Comparison of ENCODE assay signal across 16 cellular contexts in the genomic region with DNA sequence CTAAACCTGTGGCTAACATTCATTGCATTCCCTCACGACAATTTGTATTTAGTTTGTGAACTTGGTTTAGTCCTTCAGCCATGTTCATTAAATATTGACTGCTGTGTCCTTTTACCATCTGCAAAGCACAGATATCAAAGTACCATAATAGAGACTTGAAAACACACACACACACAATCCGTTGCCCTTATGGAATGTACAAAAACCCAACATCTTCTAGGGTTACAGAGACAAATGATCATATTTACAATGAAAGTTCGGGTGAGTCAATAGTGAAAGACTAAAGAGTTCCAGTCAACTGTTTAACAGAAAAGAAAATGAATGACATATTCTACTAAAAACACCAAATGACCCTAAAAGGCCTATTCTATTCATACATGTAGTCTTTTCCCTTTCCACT. TPM values are rescaled to one million over a fixed set of nuclear protein-coding genes. Genes with fewer than 3 reads are reported as not detected.
DNase-seq lines count a peak whose midpoint lies in the region; ATAC-seq and TF ChIP-seq lines count a peak whose summit lies in the region.
"Had no signal": no experiment of that assay in that cellular context is flagged by ENCODE, and none has a peak within 500 bp of the region (broad histone marks: within the 10 kb centered on the region; RNA-seq: fewer than 3 reads in every experiment).

No MANE protein-coding gene starts in this region.

- DNase-seq in HCEC 1CT (peak; percentile 13), NCI-H774 (lab: John Stamatoyannopoulos, UW) (peak; percentile 43), astrocyte of the spinal cord (ENCODE audit: low read depth, low spot score) (peak; percentile 58), kidney glomerular epithelial cell (lab: John Stamatoyannopoulos, UW) (peak; percentile 19), DMS53 treated with DMSO at 0.1 percent for 48 hours (lab: John Stamatoyannopoulos, UW; ENCODE audit: unreplicated experiment) (no peak), GM23248 (no peak), right lobe of liver (no peak)
- DNase-seq: DMS153, EL, HFFc6, NCI-H187, NCI-H526 treated with DMSO at 0.1 percent for 48 hours had no signal

- H3K9me3 ChIP-seq in GM23248 (ENCODE audit: low read depth) = no peaks in the 10 kb centered on the region
- no peaks in the 10 kb centered on the region for H3K9me3 ChIP-seq in right lobe of liver

- H3K9ac ChIP-seq in GM23248 = no peak overlapping the region

- no peaks in the 10 kb centered on the region for H3K79me2 ChIP-seq in GM23248 (ENCODE audit: insufficient read depth)

- 75 to 77% methylated on average over 3 of the region's 3 CpGs for WGBS in GM23248 (ENCODE audit: low coverage in 1 of 2, low lambda C conversion rate in 2 of 2, missing lambda C conversion rate in 2 of 2), 2 experiments
- 86% methylated on average over 3 of the region's 3 CpGs for WGBS in right lobe of liver (ENCODE audit: insufficient coverage, low coverage, low lambda C conversion rate, missing lambda C conversion rate)

- TF ChIP-seq POLR2A in right lobe of liver (IDR thresholded peaks at IDR 0.05) = no peak

- H3K4me1 ChIP-seq in GM23248 (ENCODE audit: insufficient read depth) (no peaks in the 10 kb centered on the region), right lobe of liver (no peaks in the 10 kb centered on the region)

- H2AFZ ChIP-seq in GM23248 = no peak overlapping the region

- no peaks in the 10 kb centered on the region for H3K9me2 ChIP-seq in GM23248 (ENCODE audit: insufficient read depth)

- H3K4me3 ChIP-seq in astrocyte of the spinal cord (ENCODE audit: low read depth, low read length) (no peak overlapping the region), GM23248 (no peak overlapping the region), right lobe of liver (no peak overlapping the region)

- in situ Hi-C loops in astrocyte of the spinal cord (cut with HindIII; ENCODE audit: low sequenced_read_pairs) = no loop called here
- in situ Hi-C loops in GM23248 (cut with MboI) = no loop called here

- intact Hi-C loops in right lobe of liver (cut with DNase I) = no loop called here

- no peaks in the 10 kb centered on the region for H3F3A ChIP-seq in GM23248 (ENCODE audit: insufficient read depth)

- no peaks in the 10 kb centered on the region for H3K36me3 ChIP-seq in GM23248 (ENCODE audit: low read depth)
- H3K36me3 ChIP-seq in right lobe of liver = no peaks in the 10 kb centered on the region

- H3K27ac ChIP-seq in GM23248 (no peak overlapping the region), right lobe of liver (no peak overlapping the region)

- no peak overlapping the region for H3K4me2 ChIP-seq in GM23248 (ENCODE audit: unreplicated experiment)

- no peak for ATAC-seq in right lobe of liver
- no peak for ATAC-seq in GM21381 (IDR thresholded peaks at IDR 0.05; ENCODE audit: unreplicated experiment)
- ATAC-seq: Panc1 had no signal

- H4K20me1 ChIP-seq in GM23248 (ENCODE audit: insufficient read depth) = no peaks in the 10 kb centered on the region

- H3K27me3 ChIP-seq in GM23248 (replicated peaks; ENCODE audit: insufficient read depth) (no peaks in the 10 kb centered on the region; the same call in 1 of the 2 replicates), right lobe of liver (no peaks in the 10 kb centered on the region)

- no peak for TF ChIP-seq CTCF in astrocyte of the spinal cord (IDR thresholded peaks at IDR 0.05; ENCODE audit: low read depth, low read length)
- TF ChIP-seq CTCF in right lobe of liver (IDR thresholded peaks at IDR 0.05) = no peak

RNA-seq across cellular contexts. Expression of gene TXK, which starts 50.8 kb away (rescaled TPM):
- not detected in 2 replicates for total RNA-seq in GM23248 (2014; rRNA removed; shearing (Covaris generic))
- polyA plus RNA-seq in GM23248 (2016; fragmentation: Nextera tagmentation; extraction: Ambion mirVana) = not detected in 2 replicates
- 1 to 10 TPM in 5 of 6 experiments, under 1 TPM in 1; 0.62 to 2.5 (median 1.5) TPM for total RNA-seq in right lobe of liver
- total RNA-seq: H1, HFFc6, SK-MEL-5 had no signal
- polyA plus RNA-seq: H1 had no signal

Comparison
In these comparisons a context has a peak if more than half of its experiments do, and no peak if none do; other contexts are left out.
1. DNase-seq: peak in HCEC 1CT (single experiment), NCI-H774 (single experiment), astrocyte of the spinal cord (single experiment) and kidney glomerular epithelial cell (single experiment); none in DMS53 treated with DMSO at 0.1 percent for 48 hours (single experiment), GM23248 (single experiment) and right lobe of liver (0 of 3).